ENCODE assay signal across 34 cellular contexts in the genomic region with DNA sequence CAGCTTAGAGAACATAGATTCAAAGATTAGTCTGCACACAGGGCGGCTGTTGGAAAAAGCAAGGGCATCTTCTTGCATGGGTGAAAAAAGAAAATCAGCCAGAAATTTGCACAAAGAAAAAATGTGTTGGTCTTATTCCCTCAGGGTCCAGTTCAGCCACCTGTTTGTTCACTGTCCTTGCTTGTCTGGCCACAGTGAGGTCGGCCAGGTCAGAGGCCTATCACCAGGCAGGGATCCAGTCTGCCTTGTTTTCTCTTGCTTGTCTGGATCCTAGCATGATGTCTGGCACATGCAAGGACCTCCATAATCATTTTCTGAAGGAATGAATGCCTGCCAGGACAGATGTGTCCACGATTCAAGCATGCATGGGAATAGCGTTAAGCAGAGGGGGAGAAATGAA.
DNase-seq lines count a peak whose midpoint lies in the region; ATAC-seq, FAIRE-seq and TF ChIP-seq lines count a peak whose summit lies in the region.
"Had no signal": no experiment of that assay in that cellular context is flagged by ENCODE, and none has a peak within 500 bp of the region (broad histone marks: within the 10 kb centered on the region; RNA-seq: fewer than 3 reads in every experiment).

No MANE protein-coding gene starts in this region.

- no peak for FAIRE-seq in HepG2 (lab: Jason Lieb, UNC)
- FAIRE-seq: A204.1, A549, D721Med had no signal

- no peak for DNase-seq in right lobe of liver
- no peak for DNase-seq in HepG2 (ENCODE audit: low spot score)
- no peak for DNase-seq in left lobe of liver (ENCODE audit: low spot score)
- DNase-seq in mesothelial cell of epicardium (ENCODE audit: low spot score in 2 of 2, unreplicated experiment in 2 of 2) = no peak
- DNase-seq in tibial nerve (ENCODE audit: low spot score in 2 of 2) = no peak
- DNase-seq in CD4-positive, alpha-beta memory T cell = no peak
- DNase-seq: 8988T; ACHN; AML-193; BE2C; C1 segment of cervical spinal cord; Caco-2; Calu3; CD4-positive, alpha-beta T cell; CD4-positive, CD25-positive, alpha-beta regulatory T cell; CD8-positive, alpha-beta memory T cell; CD8-positive, alpha-beta T cell; COR-L47; DMS 273 treated with DMSO at 0.1 percent for 48 hours; DMS153; DMS53; DMS79; DMS79 treated with DMSO at 0.1 percent for 48 hours; DND-41; EL had no signal

- H4K20me1 ChIP-seq in HepG2 (ENCODE audit: insufficient read depth, low read length) = no peaks in the 10 kb centered on the region
- H4K20me1 ChIP-seq: BLaER1; BLaER1 treated with 17β-estradiol and CSF1 and Interleukin-3, amounts not matched to agents 10 nM and 100 nM had no signal

- peaks cover 18% of the 10 kb centered on the region for H3K9me3 Mint-ChIP-seq in mesothelial cell of epicardium
- H3K9me3 Mint-ChIP-seq in CD4-positive, alpha-beta memory T cell = peaks cover 0 to 11% (median 3%) of the 10 kb centered on the region in 8 donors

- H3K9ac ChIP-seq in HepG2 (ENCODE audit: insufficient read depth, low read depth, low read length) = no peak overlapping the region
- H3K9ac ChIP-seq: BLaER1; BLaER1 treated with 17β-estradiol and CSF1 and Interleukin-3, amounts not matched to agents 10 nM and 100 nM had no signal

- H3K27ac Mint-ChIP-seq in mesothelial cell of epicardium = peak overlapping the region; percentile 47
- H3K27ac Mint-ChIP-seq in CD4-positive, alpha-beta memory T cell = no peak overlapping the region
- H3K27ac Mint-ChIP-seq: B cell; CD14-positive monocyte; CD4-positive, alpha-beta T cell; CD4-positive, CD25-positive, alpha-beta regulatory T cell; CD8-positive, alpha-beta memory T cell; CD8-positive, alpha-beta T cell had no signal

- BruUV-seq in HepG2 (replicated peaks; lab: Mats Ljungman, UMichigan) = no TSS peak

- in situ Hi-C loops in HepG2 (cut with HindIII; ENCODE audit: extremely low pct_ligation_motif_present, low pct_unique_long_range_greater_than_20kb) = no loop called here

- no peaks in the 10 kb centered on the region for H3K79me2 ChIP-seq in HepG2 (ENCODE audit: insufficient read depth, low read length)

- CTCF ChIA-PET in HepG2 (lab: Yijun Ruan, JAX; ENCODE audit: low intra/inter-chr PET ratio, low total read pairs) = no interaction called here
- CTCF ChIA-PET in CD4-positive, alpha-beta memory T cell (lab: Charles Lee; ENCODE audit: partially characterized antibody) = no interaction called here

- H3K4me3 Mint-ChIP-seq in mesothelial cell of epicardium = no peak overlapping the region
- H3K4me3 Mint-ChIP-seq in CD4-positive, alpha-beta memory T cell = peak overlapping the region in 1 of 8 donors; percentile 2
- H3K4me3 Mint-ChIP-seq: B cell; CD14-positive monocyte; CD4-positive, alpha-beta T cell; CD4-positive, CD25-positive, alpha-beta regulatory T cell; CD8-positive, alpha-beta memory T cell; CD8-positive, alpha-beta T cell had no signal

- H3K36me3 Mint-ChIP-seq in mesothelial cell of epicardium = peaks cover 65% of the 10 kb centered on the region
- H3K36me3 Mint-ChIP-seq in CD4-positive, alpha-beta memory T cell = no peaks in the 10 kb centered on the region
- H3K36me3 Mint-ChIP-seq: CD14-positive monocyte; CD4-positive, CD25-positive, alpha-beta regulatory T cell; CD8-positive, alpha-beta memory T cell; CD8-positive, alpha-beta T cell had no signal

- peak in 3 of 4 donors; percentile 41 to 72 (median 60) for ATAC-seq in right lobe of liver
- ATAC-seq in HepG2 = no peak
- peak; percentile 51 for ATAC-seq in left lobe of liver
- ATAC-seq: A549; CD8-positive, alpha-beta T cell had no signal

- no peak overlapping the region for H3K4me3 ChIP-seq in right lobe of liver
- H3K4me3 ChIP-seq in HepG2 (replicated peaks in 1 of 3; ENCODE audit: insufficient read depth in 1 of 3, low read depth in 2 of 3, low read length in 3 of 3) = no peak overlapping the region
- H3K4me3 ChIP-seq in tibial nerve = no peak overlapping the region
- H3K4me3 ChIP-seq in CD4-positive, alpha-beta memory T cell (ENCODE audit: low read length in 2 of 2) = no peak overlapping the region
- H3K4me3 ChIP-seq: A549; BLaER1; BLaER1 treated with 17β-estradiol and CSF1 and Interleukin-3, amounts not matched to agents 10 nM and 100 nM had no signal

- POLR2A ChIA-PET in HepG2 (lab: Yijun Ruan, JAX) = no interaction called here
- POLR2A ChIA-PET in CD4-positive, alpha-beta memory T cell (lab: Charles Lee; ENCODE audit: partially characterized antibody) = no interaction called here

- no peaks in the 10 kb centered on the region for H3K27me3 ChIP-seq in right lobe of liver
- H3K27me3 ChIP-seq in HepG2 (ENCODE audit: control insufficient read depth in 1 of 2, insufficient read depth in 2 of 2, low read length in 2 of 2) = no peaks in the 10 kb centered on the region
- H3K27me3 ChIP-seq in tibial nerve = no peaks in the 10 kb centered on the region
- H3K27me3 ChIP-seq in CD4-positive, alpha-beta memory T cell (ENCODE audit: insufficient read depth, low read length) = no peaks in the 10 kb centered on the region
- H3K27me3 ChIP-seq: BE2C; BLaER1; BLaER1 treated with 17β-estradiol and CSF1 and Interleukin-3, amounts not matched to agents 10 nM and 100 nM had no signal

- no peak overlapping the region for H2AFZ ChIP-seq in HepG2 (ENCODE audit: low read length)

- TF ChIP-seq EP300 in HepG2 (IDR thresholded peaks at IDR 0.05; ENCODE audit: low read depth in 2 of 2, low read length in 2 of 2) (no peak), HepG2 (CRISPR knock-in tag; IDR thresholded peaks at IDR 0.05; ENCODE audit: borderline replicate concordance) (no peak), tibial nerve (IDR thresholded peaks at IDR 0.05) (no peak)

- peaks cover 9% of the 10 kb centered on the region for H3K4me1 Mint-ChIP-seq in mesothelial cell of epicardium
- H3K4me1 Mint-ChIP-seq in CD4-positive, alpha-beta memory T cell = no peaks in the 10 kb centered on the region
- H3K4me1 Mint-ChIP-seq: B cell; CD14-positive monocyte; CD4-positive, CD25-positive, alpha-beta regulatory T cell; CD8-positive, alpha-beta memory T cell had no signal

- intact Hi-C loops in right lobe of liver (cut with DNase I) = no loop called here
- intact Hi-C loops in HepG2 (cut with micrococcal nuclease; ENCODE audit: unreplicated experiment) = no loop called here
- intact Hi-C loops in CD4-positive, alpha-beta memory T cell (cut with micrococcal nuclease) = no loop called here

- peaks cover 0 to 5% (median 2%) of the 10 kb centered on the region in 4 donors for H3K4me1 ChIP-seq in right lobe of liver
- no peaks in the 10 kb centered on the region for H3K4me1 ChIP-seq in HepG2 (ENCODE audit: insufficient read depth, low read length)
- no peaks in the 10 kb centered on the region for H3K4me1 ChIP-seq in tibial nerve
- H3K4me1 ChIP-seq in CD4-positive, alpha-beta memory T cell (ENCODE audit: insufficient read depth, low read length) = no peaks in the 10 kb centered on the region
- H3K4me1 ChIP-seq: A549; BE2C; BLaER1; BLaER1 treated with 17β-estradiol and CSF1 and Interleukin-3, amounts not matched to agents 10 nM and 100 nM; Caco-2 had no signal

- no peak for TF ChIP-seq RAD21 in HepG2 (CRISPR knock-in tag; IDR thresholded peaks at IDR 0.05)

- WGBS in right lobe of liver (ENCODE audit: insufficient coverage, low coverage, low lambda C conversion rate, missing lambda C conversion rate) = 62% methylated on average over 4 of the region's 4 CpGs
- WGBS in HepG2 (ENCODE audit: low lambda C conversion rate) = 43% methylated on average over 4 of the region's 4 CpGs
- 71 to 78% methylated on average over 4 of the region's 4 CpGs for WGBS in tibial nerve, 2 donors

- H3K36me3 ChIP-seq in right lobe of liver = no peaks in the 10 kb centered on the region
- H3K36me3 ChIP-seq in HepG2 (replicated peaks in 1 of 2; ENCODE audit: control insufficient read depth in 1 of 2, insufficient read depth in 2 of 2, low read length in 2 of 2) = no peaks in the 10 kb centered on the region
- no peaks in the 10 kb centered on the region for H3K36me3 ChIP-seq in tibial nerve
- H3K36me3 ChIP-seq in CD4-positive, alpha-beta memory T cell (ENCODE audit: insufficient read depth, low read length) = no peaks in the 10 kb centered on the region
- H3K36me3 ChIP-seq: BE2C; BLaER1; BLaER1 treated with 17β-estradiol and CSF1 and Interleukin-3, amounts not matched to agents 10 nM and 100 nM had no signal

- H3K27me3 Mint-ChIP-seq in mesothelial cell of epicardium (ENCODE audit: low read depth) = no peaks in the 10 kb centered on the region
- H3K27me3 Mint-ChIP-seq in CD4-positive, alpha-beta memory T cell = no peaks in the 10 kb centered on the region
- H3K27me3 Mint-ChIP-seq: B cell; CD4-positive, alpha-beta T cell; CD4-positive, CD25-positive, alpha-beta regulatory T cell had no signal

- no peak for TF ChIP-seq CTCF in right lobe of liver (IDR thresholded peaks at IDR 0.05)
- TF ChIP-seq CTCF in HepG2 (CRISPR knock-in tag; IDR thresholded peaks at IDR 0.05) = no peak
- TF ChIP-seq CTCF in mesothelial cell of epicardium (IDR thresholded peaks at IDR 0.05; ENCODE audit: unreplicated experiment) = no peak
- TF ChIP-seq CTCF in tibial nerve (IDR thresholded peaks at IDR 0.05) = no peak

- H3K4me2 ChIP-seq in HepG2 (ENCODE audit: low read depth, low read length) = no peak overlapping the region
- H3K4me2 ChIP-seq: BLaER1; BLaER1 treated with 17β-estradiol and CSF1 and Interleukin-3, amounts not matched to agents 10 nM and 100 nM had no signal

- no peak for TF ChIP-seq POLR2A in right lobe of liver (IDR thresholded peaks at IDR 0.05)
- TF ChIP-seq POLR2A in HepG2 (IDR thresholded peaks at IDR 0.05; ENCODE audit: insufficient read depth in 1 of 2, low read depth in 2 of 2, low read length in 2 of 2) = no peak
- TF ChIP-seq POLR2A in tibial nerve (IDR thresholded peaks at IDR 0.05) = no peak

- H3K27ac ChIP-seq in right lobe of liver (no peak overlapping the region), HepG2 (ENCODE audit: extremely low read length, insufficient read depth, low read length) (no peak overlapping the region), tibial nerve (no peak overlapping the region)
- no peak overlapping the region for H3K27ac ChIP-seq in CD4-positive, alpha-beta memory T cell (ENCODE audit: low read depth, low read length)
- H3K27ac ChIP-seq: 22Rv1; A549; BLaER1; BLaER1 treated with 17β-estradiol and CSF1 and Interleukin-3, amounts not matched to agents 10 nM and 100 nM; C4-2B had no signal

- H3K9me3 ChIP-seq in right lobe of liver = no peaks in the 10 kb centered on the region
- no peaks in the 10 kb centered on the region for H3K9me3 ChIP-seq in HepG2 (ENCODE audit: low read length)
- peaks cover 0 to 14% (median 0%) of the 10 kb centered on the region in 4 donors for H3K9me3 ChIP-seq in tibial nerve
- no peaks in the 10 kb centered on the region for H3K9me3 ChIP-seq in CD4-positive, alpha-beta memory T cell (ENCODE audit: control insufficient read depth in 1 of 2, low read length in 2 of 2)
- H3K9me3 ChIP-seq: BE2C, BLaER1, Caco-2 had no signal
